Comparison of ENCODE assay signal across 30 cellular contexts in genomic region chr1:19690342-19690741, GRCh38. TPM values are rescaled to one million over a fixed set of nuclear protein-coding genes. Genes with fewer than 3 reads are reported as not detected.
"Had no signal": no experiment of that assay in that cellular context is flagged by ENCODE, and none has a peak within 500 bp of the region (broad histone marks: within the 10 kb centered on the region; RNA-seq: fewer than 3 reads in every experiment).

No MANE protein-coding gene starts in this region.

- FAIRE-seq: bronchial epithelial cell, colon, keratinocyte had no signal

- H3K27me3 ChIP-seq: tibial nerve had no signal

- H3K9me3 Mint-ChIP-seq: neural crest cell had no signal

- DNase-seq: activated CD4-positive, alpha-beta T cell treated with anti-CD3 and anti-CD28 coated beads for 1 hour; activated CD4-positive, alpha-beta T cell treated with anti-CD3 and anti-CD28 coated beads, Interleukin-2, amount 10 ng/mL, durations not matched to agents 7 days and 5 days; activated CD8-positive, alpha-beta T cell treated with anti-CD3 and anti-CD28 coated beads for 36 hours; activated naive CD4-positive, alpha-beta T cell; activated T-cell treated with anti-CD3 and anti-CD28 coated beads, Interleukin-2, amount 50 U/mL, for 48 hours; foreskin fibroblast; head of caudate nucleus; hippocampal formation; left cardiac atrium; left ventricle myocardium superior; mucosa of descending colon; occipital lobe; psoas muscle; stimulated activated CD4-positive, alpha-beta T cell treated with anti-CD3 and anti-CD28 coated beads, Interleukin-15, amount 100 ng/mL, for 24 hours; stimulated activated CD4-positive, alpha-beta T cell treated with anti-CD3 and anti-CD28 coated beads, Interleukin-2, amount 100 ng/mL, for 24 hours; stimulated activated naive CD4-positive, alpha-beta T cell treated with Interleukin-2 at 50 U/mL for 16 hours; T-helper 2 cell had no signal

- H3K4me1 Mint-ChIP-seq: neural crest cell had no signal

- H3K9me3 ChIP-seq: mucosa of descending colon, psoas muscle had no signal

- H3K4me3 ChIP-seq: mucosa of descending colon, psoas muscle, tibial nerve had no signal

- H3K36me3 Mint-ChIP-seq: WTC11 had no signal

- H3K27ac Mint-ChIP-seq: activated CD4-positive, alpha-beta T cell treated with anti-CD3 and anti-CD28 coated beads, Interleukin-2, amount 10 ng/mL, durations not matched to agents 7 days and 5 days; activated T-helper 2 cell treated with anti-CD3 and anti-CD28 coated beads, Interferon-gamma antibody, Interleukin-2, Interleukin-4, amounts not matched to agents 10 μg/mL and 5 μg/mL and 100 μg/mL, durations not matched to agents 14 hours and 24 hours and 36 hours; WTC11 had no signal

- H3K27ac ChIP-seq: parathyroid adenoma, psoas muscle, tibial nerve had no signal

- ATAC-seq: activated CD8-positive, alpha-beta T cell treated with anti-CD3 and anti-CD28 coated beads for 36 hours; esophagus mucosa; left cardiac atrium; left ventricle myocardium superior; mucosa of descending colon; psoas muscle; WTC11 had no signal

- H3K4me1 ChIP-seq: parathyroid adenoma, psoas muscle, tibial nerve had no signal

- H3K4me3 Mint-ChIP-seq: activated CD4-positive, alpha-beta T cell treated with anti-CD3 and anti-CD28 coated beads, Interleukin-2, amount 10 ng/mL, durations not matched to agents 7 days and 5 days; activated CD8-positive, alpha-beta T cell treated with anti-CD3 and anti-CD28 coated beads for 36 hours; neural crest cell; WTC11 had no signal

- H3K27me3 Mint-ChIP-seq: activated CD4-positive, alpha-beta T cell treated with anti-CD3 and anti-CD28 coated beads, Interleukin-2, amount 10 ng/mL, durations not matched to agents 7 days and 5 days; activated CD8-positive, alpha-beta T cell treated with anti-CD3 and anti-CD28 coated beads for 36 hours had no signal

RNA-seq across cellular contexts. Expression of gene HTR6, which starts 25.7 kb away (rescaled TPM):
- total RNA-seq: activated CD8-positive, alpha-beta T cell treated with anti-CD3 and anti-CD28 coated beads for 36 hours; activated T-helper 2 cell treated with anti-CD3 and anti-CD28 coated beads, Interferon-gamma antibody, Interleukin-2, Interleukin-4, amounts not matched to agents 10 μg/mL and 5 μg/mL and 100 μg/mL, durations not matched to agents 14 hours and 24 hours and 36 hours; bronchial epithelial cell; esophagus mucosa; left cardiac atrium; left ventricle myocardium superior; lung microvascular endothelial cell; mesenteric fat pad; mucosa of descending colon; myocyte; neural crest cell; psoas muscle; tibial nerve; urinary bladder had no signal
- polyA plus RNA-seq: keratinocyte, psoas muscle, urinary bladder had no signal
